ENCODE assay signal across 16 cellular contexts in the genomic region with DNA sequence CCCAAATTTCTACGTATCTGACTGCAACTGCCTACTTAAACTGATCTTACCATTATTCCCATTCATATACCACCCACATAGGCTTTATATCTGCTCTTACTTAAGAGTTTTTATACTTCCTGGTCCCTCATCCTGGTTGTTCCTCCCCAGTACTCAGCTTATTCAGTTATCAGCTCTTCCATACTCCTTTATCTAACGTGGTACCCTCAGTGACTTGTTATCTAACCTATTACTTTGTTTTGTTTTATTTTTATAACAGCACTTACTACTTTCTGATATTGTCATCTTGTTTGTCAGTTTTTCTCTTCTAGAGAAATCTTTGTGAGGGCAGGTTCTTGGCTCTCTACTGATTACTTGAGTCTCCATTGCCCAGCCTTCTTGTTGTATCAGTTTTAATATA.
"Had no signal": no experiment of that assay in that cellular context is flagged by ENCODE, and none has a peak within 500 bp of the region (broad histone marks: within the 10 kb centered on the region; RNA-seq: fewer than 3 reads in every experiment).

No MANE protein-coding gene starts in this region.

- DNase-seq: activated CD4-positive, alpha-beta memory T cell treated with anti-CD3 and anti-CD28 coated beads for 36 hours; activated CD8-positive, alpha-beta memory T cell treated with anti-CD3 and anti-CD28 coated beads, Interleukin-2, amount 50 U/mL, for 4 hours; activated naive CD4-positive, alpha-beta T cell; adrenal gland; caudate nucleus; effector CD4-positive, alpha-beta T cell; esophagus squamous epithelium; glutamatergic neuron; kidney glomerular epithelial cell; sigmoid colon; spleen; stimulated activated naive CD8-positive, alpha-beta T cell treated with anti-CD3 and anti-CD28 coated beads, Interleukin-15, amount 100 ng/mL, for 72 hours; upper lobe of left lung had no signal

- H3K9me3 ChIP-seq: adrenal gland, esophagus squamous epithelium, sigmoid colon, SJSA1, spleen, upper lobe of left lung had no signal

- H3K36me3 ChIP-seq: adrenal gland, esophagus squamous epithelium, sigmoid colon, upper lobe of left lung had no signal

- H3K27ac Mint-ChIP-seq: activated CD4-positive, alpha-beta memory T cell treated with anti-CD3 and anti-CD28 coated beads for 36 hours; T-helper 2 cell treated with Interferon-gamma antibody and Interleukin-4, amounts not matched to agents 5 μg/mL and 100 μg/mL, for 36 hours had no signal

- H3K9me3 Mint-ChIP-seq: activated CD4-positive, alpha-beta memory T cell treated with anti-CD3 and anti-CD28 coated beads for 36 hours; stimulated activated naive CD8-positive, alpha-beta T cell treated with anti-CD3 and anti-CD28 coated beads, Interleukin-15, amount 100 ng/mL, for 72 hours; T-helper 2 cell treated with Interferon-gamma antibody and Interleukin-4, amounts not matched to agents 5 μg/mL and 100 μg/mL, for 36 hours had no signal

- H3K27me3 ChIP-seq: adrenal gland, esophagus squamous epithelium, sigmoid colon, SJSA1, spleen, upper lobe of left lung had no signal

- H3K27me3 Mint-ChIP-seq: activated CD4-positive, alpha-beta memory T cell treated with anti-CD3 and anti-CD28 coated beads for 36 hours; stimulated activated naive CD8-positive, alpha-beta T cell treated with anti-CD3 and anti-CD28 coated beads, Interleukin-15, amount 100 ng/mL, for 72 hours had no signal

- ATAC-seq: stimulated activated naive CD8-positive, alpha-beta T cell treated with anti-CD3 and anti-CD28 coated beads, Interleukin-15, amount 100 ng/mL, for 72 hours had no signal

- H3K4me3 Mint-ChIP-seq: activated CD4-positive, alpha-beta memory T cell treated with anti-CD3 and anti-CD28 coated beads for 36 hours; stimulated activated naive CD8-positive, alpha-beta T cell treated with anti-CD3 and anti-CD28 coated beads, Interleukin-15, amount 100 ng/mL, for 72 hours; T-helper 2 cell treated with Interferon-gamma antibody and Interleukin-4, amounts not matched to agents 5 μg/mL and 100 μg/mL, for 36 hours had no signal

- H3K4me3 ChIP-seq: adrenal gland, coronary artery, esophagus squamous epithelium, sigmoid colon, SJSA1, spleen, upper lobe of left lung had no signal
